8 cellular contexts compared by ENCODE assay signal in genomic region chr6:135180458-135181332, GRCh38. TPM values are rescaled to one million over a fixed set of nuclear protein-coding genes. Genes with fewer than 3 reads are reported as not detected.
DNase-seq lines count a peak whose midpoint lies in the region; ATAC-seq and TF ChIP-seq lines count a peak whose summit lies in the region.

TSS of gene MYB (plus strand) at chr6:135181308. CDS start at chr6:135181514, 206 bp downstream.

- H3K27ac Mint-ChIP-seq in HFFc6 (no peak within 1 kb of the TSS), progenitor cell of endocrine pancreas (peak within 1 kb of the TSS; percentile 83)

- H3K27ac ChIP-seq in SJCRH30, result peak within 1 kb of the TSS; percentile 45; the same call in 1 of the 2 replicates

- H3K9me3 Mint-ChIP-seq in HFFc6 (no peaks in the 10 kb centered on the region), progenitor cell of endocrine pancreas (ENCODE audit: low read depth) (peaks cover 4% of the 10 kb centered on the region)

- H3K27me3 Mint-ChIP-seq in HFFc6 (ENCODE audit: insufficient read depth) (peaks cover 8% of the 10 kb centered on the region), progenitor cell of endocrine pancreas (peaks cover 52% of the 10 kb centered on the region)

- no peaks in the 10 kb centered on the region for H3K9me3 ChIP-seq in SJCRH30 (replicated peaks)

- H3K4me1 ChIP-seq in SJCRH30, result no peaks in the 10 kb centered on the region; the same call in 1 of the 2 replicates

- ATAC-seq in GM18870 (IDR thresholded peaks at IDR 0.05; ENCODE audit: unreplicated experiment), result no peak

- H3K36me3 Mint-ChIP-seq in HFFc6 (ENCODE audit: low read depth) (no peaks in the 10 kb centered on the region), progenitor cell of endocrine pancreas (ENCODE audit: insufficient read depth) (no peaks in the 10 kb centered on the region)

- H3K4me3 Mint-ChIP-seq in HFFc6, result peak within 1 kb of the TSS; percentile 88
- peak within 1 kb of the TSS; percentile 85 for H3K4me3 Mint-ChIP-seq in progenitor cell of endocrine pancreas (ENCODE audit: low read depth)

- TF ChIP-seq CTCF in HFFc6 (IDR thresholded peaks at IDR 0.05), result no peak
- peak; percentile 4 for TF ChIP-seq CTCF in progenitor cell of endocrine pancreas (IDR thresholded peaks at IDR 0.05; ENCODE audit: unreplicated experiment)

- H3K4me1 Mint-ChIP-seq in HFFc6 (ENCODE audit: low read depth) (peaks cover 29% of the 10 kb centered on the region), progenitor cell of endocrine pancreas (ENCODE audit: low read depth) (peaks cover 14% of the 10 kb centered on the region)

- no peaks in the 10 kb centered on the region; the same call in 1 of the 2 replicates for H3K27me3 ChIP-seq in SJCRH30

- H3K4me3 ChIP-seq in GM08714 (ENCODE audit: low read length) (peak within 1 kb of the TSS; percentile 77), SJCRH30 (peak within 1 kb of the TSS; percentile 81)

- DNase-seq in HFFc6, result peak; percentile 18
- peak; percentile 85 for DNase-seq in MV-4-11 (lab: John Stamatoyannopoulos, UW)
- DNase-seq in SJCRH30, result peak; percentile 61 to 75
- peak; percentile 91 for DNase-seq in activated effector memory CD4-positive, alpha-beta T cell treated with anti-CD3 and anti-CD28 coated beads, Interleukin-2, amount 50 U/mL, for 16 hours
- peak; percentile 73 for DNase-seq in glomerular visceral epithelial cell (ENCODE audit: extremely low spot score)
- DNase-seq in progenitor cell of endocrine pancreas (ENCODE audit: low spot score, unreplicated experiment), result peak; percentile 59

- H3K36me3 ChIP-seq in SJCRH30, result no peaks in the 10 kb centered on the region; the same call in 1 of the 2 replicates

RNA-seq across cellular contexts. Expression of gene MYB, which starts in this region (rescaled TPM):
- under 1 TPM; 0.17 to 0.35 (median 0.19) TPM for total RNA-seq in HFFc6 (2021; fragmentation: NEBNext Ultra II Directional; extraction: Animal tissue kit (Norgen Biotek cat#: 25700))
- 5.3 and 6.4 TPM in 2 replicates for total RNA-seq in SJCRH30 (2014; rRNA removed; shearing (Covaris generic))
- 4.6 and 5.6 TPM in 2 replicates for total RNA-seq in progenitor cell of endocrine pancreas

Comparison
In these comparisons a context has a peak if more than half of its experiments do, and no peak if none do; other contexts are left out.
1. Peak in DNase-seq in HFFc6; RNA of the gene not detected or under 1 TPM.
2. DNase-seq: peak in every context shown above with its lines; median percentile 91 in activated effector memory CD4-positive, alpha-beta T cell treated with anti-CD3 and anti-CD28 coated beads, Interleukin-2, amount 50 U/mL, for 16 hours; 85 in MV-4-11; 73 in glomerular visceral epithelial cell; 68 in SJCRH30; 59 in progenitor cell of endocrine pancreas; 18 in HFFc6.